In the genomic region with DNA sequence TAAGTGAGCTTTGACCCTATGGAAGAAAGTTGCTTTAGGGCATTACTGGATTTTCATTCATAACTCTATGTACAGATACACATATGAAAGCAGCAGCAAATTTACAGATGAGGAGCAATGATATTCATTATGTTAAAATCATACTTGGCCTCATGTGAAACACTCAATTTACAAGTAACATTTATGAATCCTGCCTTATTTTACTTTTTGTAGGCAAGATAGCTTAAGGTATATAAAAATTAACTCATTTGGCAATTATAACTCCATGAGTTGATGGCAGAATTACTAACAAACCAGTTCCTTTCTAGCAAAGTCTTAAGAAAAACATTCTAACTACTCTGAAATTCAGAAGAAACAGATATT, we compare ENCODE assay signal across 16 cellular contexts. TPM values are rescaled to one million over a fixed set of nuclear protein-coding genes. Genes with fewer than 3 reads are reported as not detected.
DNase-seq lines count a peak whose midpoint lies in the region; ATAC-seq and TF ChIP-seq lines count a peak whose summit lies in the region.
"Had no signal": no experiment of that assay in that cellular context is flagged by ENCODE, and none has a peak within 500 bp of the region (broad histone marks: within the 10 kb centered on the region; RNA-seq: fewer than 3 reads in every experiment).

No MANE protein-coding gene starts in this region.

- H3K4me3 ChIP-seq in SK-N-SH (ENCODE audit: low read depth in 2 of 2, low read length in 1 of 2) (no peak overlapping the region), endodermal cell (ENCODE audit: low read length) (no peak overlapping the region)
- H3K4me3 ChIP-seq: GM23338, lung, spleen, upper lobe of left lung had no signal

- CTCF ChIA-PET in SK-N-SH (lab: Yijun Ruan, JAX): interaction anchor here (1.1 to 2.6 kb wide), 2 partner anchors 23 to 346 kb away, joined by 3 to 11 read pairs; no protein-coding TSS in a partner anchor

- peak overlapping the region; percentile 69 for H3K27ac Mint-ChIP-seq in activated T-cell treated with anti-CD3 and anti-CD28 coated beads, Interleukin-2, amount 50 U/mL, for 24 hours
- H3K27ac Mint-ChIP-seq in endodermal cell: peak overlapping the region; percentile 76
- peak overlapping the region in 1 of 2 donors; percentile 89 for H3K27ac Mint-ChIP-seq in stimulated activated naive CD8-positive, alpha-beta T cell treated with anti-CD3 and anti-CD28 coated beads, Interleukin-15, amount 100 ng/mL, for 72 hours

- no peaks in the 10 kb centered on the region for H3K27me3 ChIP-seq in SK-N-SH (ENCODE audit: insufficient read depth)
- no peaks in the 10 kb centered on the region for H3K27me3 ChIP-seq in endodermal cell (ENCODE audit: control insufficient read depth, insufficient read depth, low read length, poor library complexity, severe bottlenecking)
- H3K27me3 ChIP-seq: spleen, upper lobe of left lung had no signal

- H3K36me3 ChIP-seq in SK-N-SH (replicated peaks in 1 of 2; ENCODE audit: control insufficient read depth in 1 of 2, insufficient read depth in 2 of 2, low read length in 1 of 2): peaks cover 19 to 36% of the 10 kb centered on the region in 2 experiments
- H3K36me3 ChIP-seq in endodermal cell (ENCODE audit: control insufficient read depth, insufficient read depth, low read length): peaks cover 44% of the 10 kb centered on the region

- POLR2A ChIA-PET in SK-N-SH (lab: Yijun Ruan, JAX): interaction anchor here (0.9 kb wide), 1 partner anchor 25 kb away, joined by 3 read pairs; no protein-coding TSS in a partner anchor

- H3K9me3 Mint-ChIP-seq in activated T-cell treated with anti-CD3 and anti-CD28 coated beads, Interleukin-2, amount 50 U/mL, for 24 hours: no peaks in the 10 kb centered on the region
- H3K9me3 Mint-ChIP-seq in endodermal cell: no peaks in the 10 kb centered on the region
- H3K9me3 Mint-ChIP-seq in stimulated activated naive CD8-positive, alpha-beta T cell treated with anti-CD3 and anti-CD28 coated beads, Interleukin-15, amount 100 ng/mL, for 72 hours: no peaks in the 10 kb centered on the region
- H3K9me3 Mint-ChIP-seq: GM23338 had no signal

- no peak overlapping the region for H3K4me3 Mint-ChIP-seq in activated T-cell treated with anti-CD3 and anti-CD28 coated beads, Interleukin-2, amount 50 U/mL, for 24 hours
- H3K4me3 Mint-ChIP-seq in endodermal cell: no peak overlapping the region
- peak overlapping the region; percentile 46 to 47 for H3K4me3 Mint-ChIP-seq in stimulated activated naive CD8-positive, alpha-beta T cell treated with anti-CD3 and anti-CD28 coated beads, Interleukin-15, amount 100 ng/mL, for 72 hours
- H3K4me3 Mint-ChIP-seq: central memory CD8-positive, alpha-beta T cell; GM23338 had no signal

- peaks cover 7% of the 10 kb centered on the region for H3K36me3 Mint-ChIP-seq in activated T-cell treated with anti-CD3 and anti-CD28 coated beads, Interleukin-2, amount 50 U/mL, for 24 hours (ENCODE audit: low read depth)
- peaks cover 23% of the 10 kb centered on the region for H3K36me3 Mint-ChIP-seq in endodermal cell (ENCODE audit: low read depth)

- H3F3A ChIP-seq in SK-N-SH (replicated peaks; ENCODE audit: insufficient read depth): peaks cover 24% of the 10 kb centered on the region

- peaks cover 38% of the 10 kb centered on the region for H3K4me1 Mint-ChIP-seq in activated T-cell treated with anti-CD3 and anti-CD28 coated beads, Interleukin-2, amount 50 U/mL, for 24 hours (ENCODE audit: low read depth)
- H3K4me1 Mint-ChIP-seq in endodermal cell: peaks cover 23% of the 10 kb centered on the region
- H3K4me1 Mint-ChIP-seq in stimulated activated naive CD8-positive, alpha-beta T cell treated with anti-CD3 and anti-CD28 coated beads, Interleukin-15, amount 100 ng/mL, for 72 hours: peaks cover 41% of the 10 kb centered on the region
- H3K4me1 Mint-ChIP-seq: central memory CD8-positive, alpha-beta T cell; GM23338 had no signal

- no peaks in the 10 kb centered on the region for H3K9me3 ChIP-seq in SK-N-SH
- no peaks in the 10 kb centered on the region for H3K9me3 ChIP-seq in endodermal cell (ENCODE audit: control insufficient read depth, low read length)
- H3K9me3 ChIP-seq: spleen, upper lobe of left lung had no signal

- no peak for TF ChIP-seq EP300 in SK-N-SH (IDR thresholded peaks at IDR 0.05; ENCODE audit: borderline replicate concordance in 1 of 2, low read depth in 1 of 2, low read length in 1 of 2)

- H3K9me2 ChIP-seq in SK-N-SH: no peaks in the 10 kb centered on the region

- no peaks in the 10 kb centered on the region for H3K27me3 Mint-ChIP-seq in activated T-cell treated with anti-CD3 and anti-CD28 coated beads, Interleukin-2, amount 50 U/mL, for 24 hours
- H3K27me3 Mint-ChIP-seq in endodermal cell (ENCODE audit: insufficient read depth): no peaks in the 10 kb centered on the region
- H3K27me3 Mint-ChIP-seq in stimulated activated naive CD8-positive, alpha-beta T cell treated with anti-CD3 and anti-CD28 coated beads, Interleukin-15, amount 100 ng/mL, for 72 hours: no peaks in the 10 kb centered on the region
- H3K27me3 Mint-ChIP-seq: central memory CD8-positive, alpha-beta T cell had no signal

- H3K4me2 ChIP-seq in SK-N-SH: peak overlapping the region; percentile 1; the same call in 1 of the 2 replicates
- H3K4me2 ChIP-seq: GM23338 had no signal

- H3K9ac ChIP-seq in SK-N-SH (peak overlapping the region; percentile 4; the same call in 1 of the 2 replicates), endodermal cell (ENCODE audit: extremely low read depth, low read length, poor library complexity, severe bottlenecking) (no peak overlapping the region)

- no peak for ATAC-seq in stimulated activated naive CD8-positive, alpha-beta T cell treated with anti-CD3 and anti-CD28 coated beads, Interleukin-15, amount 100 ng/mL, for 72 hours
- no peak for ATAC-seq in HG03378 (IDR thresholded peaks at IDR 0.05; ENCODE audit: unreplicated experiment)
- no peak for ATAC-seq in GM18873 (IDR thresholded peaks at IDR 0.05; ENCODE audit: low FRiP score, unreplicated experiment)
- ATAC-seq in HG02970 (IDR thresholded peaks at IDR 0.05; ENCODE audit: low FRiP score, unreplicated experiment): no peak
- ATAC-seq: GM23338 had no signal

- TF ChIP-seq RAD21 in SK-N-SH (IDR thresholded peaks at IDR 0.05; ENCODE audit: low read length): no peak

- H3K27ac ChIP-seq in SK-N-SH (ENCODE audit: low read depth in 2 of 2, low read length in 1 of 2) (peak overlapping the region in 1 of 2 experiments; percentile 54; a peak in 3 of 4 replicates), endodermal cell (ENCODE audit: low read depth, low read length) (peak overlapping the region; percentile 64)
- H3K27ac ChIP-seq: HL-60, spleen, WERI-Rb-1 had no signal

- no peak for DNase-seq in activated T-cell treated with anti-CD3 and anti-CD28 coated beads, Interleukin-2, amount 50 U/mL, for 24 hours
- DNase-seq in activated T-cell treated with anti-CD3 and anti-CD28 coated beads, Interleukin-2, amount 50 U/mL, for 48 hours: no peak
- DNase-seq in SK-N-SH (no peak), endodermal cell (no peak)
- no peak for DNase-seq in stimulated activated naive CD8-positive, alpha-beta T cell treated with anti-CD3 and anti-CD28 coated beads, Interleukin-15, amount 100 ng/mL, for 72 hours
- DNase-seq: activated T-cell treated with anti-CD3 and anti-CD28 coated beads, Interleukin-2, amount 50 U/mL, for 1 hour; spleen; WERI-Rb-1 had no signal

- peaks cover 4 to 18% of the 10 kb centered on the region in 2 experiments; a peak in 3 of 4 replicates for H3K4me1 ChIP-seq in SK-N-SH (ENCODE audit: control insufficient read depth in 1 of 2, insufficient read depth in 2 of 2, low read depth in 1 of 2, low read length in 1 of 2)
- H3K4me1 ChIP-seq in endodermal cell (ENCODE audit: control insufficient read depth, insufficient read depth, low read length): peaks cover 3% of the 10 kb centered on the region

- no peaks in the 10 kb centered on the region for H4K20me1 ChIP-seq in SK-N-SH (ENCODE audit: insufficient read depth)

- no peak overlapping the region for H2AFZ ChIP-seq in SK-N-SH (ENCODE audit: low read depth)
- H2AFZ ChIP-seq: GM23338 had no signal

- TF ChIP-seq CTCF in SK-N-SH (IDR thresholded peaks at IDR 0.05) (no peak), endodermal cell (conservative IDR thresholded peaks at IDR 0.05) (no peak)

- H3K79me2 ChIP-seq in SK-N-SH (ENCODE audit: insufficient read depth): no peaks in the 10 kb centered on the region

TF ChIP-seq in SK-N-SH, 30 proteins besides CTCF, POLR2A, EP300 and RAD21:
- no peak for TF ChIP-seq RFX5 (IDR thresholded peaks at IDR 0.05; ENCODE audit: low read length)

RNA-seq across cellular contexts. Expression of a gene that starts 57.2 kb away (rescaled TPM):
- polyA plus RNA-seq in SK-N-SH (2012; rRNA removed): 0.02 TPM in 2 replicates
- 0.01 TPM in 2 replicates for polyA plus RNA-seq in SK-N-SH (2012; cell fraction: cytosol; rRNA removed)
- 0.01 TPM in 1 of 2 replicates, not detected in the other for polyA plus RNA-seq in SK-N-SH (2012; cell fraction: nucleus; rRNA removed)
- 100 to 1,000 TPM; 118 to 142 TPM for total RNA-seq in endodermal cell
- polyA plus RNA-seq in endodermal cell (2013, experiment 1 of 2): 5.3 TPM
- 7.2 TPM for polyA plus RNA-seq in endodermal cell (2013, experiment 2 of 2)

Comparison
In these comparisons a context has a peak if more than half of its experiments do, and no peak if none do; other contexts are left out.
1. H3K4me3 Mint-ChIP-seq: peak in stimulated activated naive CD8-positive, alpha-beta T cell treated with anti-CD3 and anti-CD28 coated beads, Interleukin-15, amount 100 ng/mL, for 72 hours (2 of 2); none in activated T-cell treated with anti-CD3 and anti-CD28 coated beads, Interleukin-2, amount 50 U/mL, for 24 hours (single experiment) and endodermal cell (single experiment).